ENCODE assay signal across 15 cellular contexts in genomic region chr22:37025500-37026070, GRCh38. TPM values are rescaled to one million over a fixed set of nuclear protein-coding genes. Genes with fewer than 3 reads are reported as not detected.
DNase-seq lines count a peak whose midpoint lies in the region; ATAC-seq and TF ChIP-seq lines count a peak whose summit lies in the region.
"Had no signal": no experiment of that assay in that cellular context is flagged by ENCODE, and none has a peak within 500 bp of the region (broad histone marks: within the 10 kb centered on the region; RNA-seq: fewer than 3 reads in every experiment).

No MANE protein-coding gene starts in this region.

- H3K4me1 ChIP-seq in duodenal mucosa (ENCODE audit: control insufficient read depth in 1 of 2, insufficient read depth in 2 of 2, low read length in 2 of 2) (peaks cover 42 to 51% of the 10 kb centered on the region in 2 donors), mucosa of rectum (ENCODE audit: control insufficient read depth in 2 of 2, insufficient read depth in 2 of 2, low read length in 2 of 2) (peaks cover 35 to 56% of the 10 kb centered on the region in 2 donors), suprapubic skin (peaks cover 26% of the 10 kb centered on the region)

- DNase-seq in MV-4-11 (lab: John Stamatoyannopoulos, UW) (peak; percentile 14), suprapubic skin (ENCODE audit: low spot score in 2 of 2) (no peak), sciatic nerve (ENCODE audit: low spot score) (no peak), DMS79 treated with DMSO at 0.1 percent for 48 hours (lab: John Stamatoyannopoulos, UW) (no peak), pons (ENCODE audit: low spot score) (no peak)
- DNase-seq: H9, MG63, NCI-H1092 treated with DMSO at 0.1 percent for 48 hours, NCI-H1694, NCI-H2227 treated with DMSO at 0.1 percent for 48 hours, NCI-H524, SHP77 had no signal

- peak overlapping the region; percentile 64 to 80 for H3K9ac ChIP-seq in duodenal mucosa (ENCODE audit: low read depth in 1 of 2, low read length in 2 of 2)
- peak overlapping the region; percentile 41 to 76 for H3K9ac ChIP-seq in mucosa of rectum (ENCODE audit: low read depth in 1 of 2, low read length in 2 of 2)

- ATAC-seq in sciatic nerve = no peak
- no peak for ATAC-seq in HG03439 (IDR thresholded peaks at IDR 0.05; ENCODE audit: unreplicated experiment)

- H3K4me3 ChIP-seq in duodenal mucosa (ENCODE audit: low read depth in 1 of 2, low read length in 2 of 2) (peak overlapping the region; percentile 44 to 72), mucosa of rectum (ENCODE audit: low read length in 2 of 2) (peak overlapping the region; percentile 60 to 67), suprapubic skin (no peak overlapping the region)
- H3K4me3 ChIP-seq: MG63 had no signal

- H3K36me3 ChIP-seq in duodenal mucosa (ENCODE audit: control insufficient read depth in 1 of 2, insufficient read depth in 2 of 2, low read length in 2 of 2) = peaks cover 28 to 53% of the 10 kb centered on the region in 2 donors
- peaks cover 39 to 51% of the 10 kb centered on the region in 2 donors for H3K36me3 ChIP-seq in mucosa of rectum (ENCODE audit: control insufficient read depth in 2 of 2, insufficient read depth in 2 of 2, low read length in 2 of 2)
- H3K36me3 ChIP-seq in suprapubic skin = peaks cover 60% of the 10 kb centered on the region

- intact Hi-C loops in sciatic nerve (cut with DNase I) = no loop called here

- H3K27ac ChIP-seq in duodenal mucosa (ENCODE audit: low read depth, low read length) = peak overlapping the region; percentile 58
- H3K27ac ChIP-seq in mucosa of rectum (ENCODE audit: low read depth in 2 of 2, low read length in 2 of 2) = peak overlapping the region; percentile 96 to 98
- peak overlapping the region; percentile 1 for H3K27ac ChIP-seq in suprapubic skin

- TF ChIP-seq POLR2A in suprapubic skin (IDR thresholded peaks at IDR 0.05) = no peak

- H3K9me3 ChIP-seq in duodenal mucosa (ENCODE audit: control insufficient read depth in 1 of 2, low read length in 2 of 2) (no peaks in the 10 kb centered on the region), mucosa of rectum (ENCODE audit: control insufficient read depth in 2 of 2, low read length in 2 of 2) (no peaks in the 10 kb centered on the region), suprapubic skin (no peaks in the 10 kb centered on the region)
- H3K9me3 ChIP-seq: MG63 had no signal

- TF ChIP-seq CTCF in suprapubic skin (IDR thresholded peaks at IDR 0.05) = no peak

- no peak for TF ChIP-seq EP300 in suprapubic skin (IDR thresholded peaks at IDR 0.05)

- H3K27me3 ChIP-seq in duodenal mucosa (ENCODE audit: control insufficient read depth in 1 of 2, insufficient read depth in 2 of 2, low read length in 2 of 2) = no peaks in the 10 kb centered on the region
- H3K27me3 ChIP-seq in mucosa of rectum (ENCODE audit: control insufficient read depth in 2 of 2, insufficient read depth in 2 of 2, low read length in 2 of 2) = no peaks in the 10 kb centered on the region
- H3K27me3 ChIP-seq in suprapubic skin = no peaks in the 10 kb centered on the region
- H3K27me3 ChIP-seq: MG63 had no signal

- 76% methylated on average over 5 of the region's 10 CpGs for WGBS in suprapubic skin

RNA-seq across cellular contexts. Expression of gene MPST, which starts 6.0 kb away (rescaled TPM):
- total RNA-seq in suprapubic skin (100 to 1,000 TPM in 3 of 4 donors, 10 to 100 TPM in 1; 99.0 to 171 (median 143) TPM), sciatic nerve (36.4 TPM)

RNA-seq across cellular contexts. Expression of gene TST, which starts 6.3 kb away (rescaled TPM):
- total RNA-seq in suprapubic skin (10 to 100 TPM; 23.2 to 56.3 (median 52.4) TPM), sciatic nerve (20.6 TPM)

RNA-seq across cellular contexts. Expression of gene KCTD17, which starts 26.0 kb away (rescaled TPM):
- total RNA-seq in suprapubic skin (10 to 100 TPM; 25.0 to 67.0 (median 35.7) TPM), sciatic nerve (17.5 TPM)

Comparison
In these comparisons a context has a peak if more than half of its experiments do, and no peak if none do; other contexts are left out.
1. H3K27ac ChIP-seq: peak in every context shown above with its lines; median percentile 97 in mucosa of rectum; 58 in duodenal mucosa; 1 in suprapubic skin.